ENCODE assay signal across 9 cellular contexts in genomic region chr3:187740446-187741399, GRCh38. TPM values are rescaled to one million over a fixed set of nuclear protein-coding genes. Genes with fewer than 3 reads are reported as not detected.
DNase-seq lines count a peak whose midpoint lies in the region; ATAC-seq and TF ChIP-seq lines count a peak whose summit lies in the region.
"Had no signal": no experiment of that assay in that cellular context is flagged by ENCODE, and none has a peak within 500 bp of the region (broad histone marks: within the 10 kb centered on the region; RNA-seq: fewer than 3 reads in every experiment).

No MANE protein-coding gene starts in this region.

- peak; percentile 44 for DNase-seq in DMS114 treated with DMSO at 0.1 percent for 48 hours (lab: John Stamatoyannopoulos, UW; ENCODE audit: unreplicated experiment)
- DNase-seq in Kasumi-1 (lab: John Stamatoyannopoulos, UW), result peak; percentile 41 to 50
- DNase-seq in T-helper 17 cell, result peak; percentile 52 to 62 (median 58)
- peak; percentile 78 for DNase-seq in astrocyte of the spinal cord (ENCODE audit: low read depth, low spot score)
- DNase-seq in hypothalamus (lab: John Stamatoyannopoulos, UW), result peak in 49 of 51 donors; percentile 18 to 83 (median 56)
- DNase-seq in putamen (ENCODE audit: low spot score), result peak; percentile 63

- H3K27me3 Mint-ChIP-seq in T-helper 17 cell, result no peaks in the 10 kb centered on the region

- peak overlapping the region; percentile 100 for H3K4me3 Mint-ChIP-seq in T-helper 17 cell

- H3K4me1 Mint-ChIP-seq in T-helper 17 cell, result peaks cover 55% of the 10 kb centered on the region

- H3K9me3 ChIP-seq in T-helper 17 cell (ENCODE audit: control insufficient read depth, low read length, poor library complexity, severe bottlenecking), result no peaks in the 10 kb centered on the region

- ATAC-seq in T-helper 17 cell, result no peak
- ATAC-seq in HG02642 (IDR thresholded peaks at IDR 0.05; ENCODE audit: poor library complexity, unreplicated experiment), result no peak
- no peak for ATAC-seq in GM21529 (IDR thresholded peaks at IDR 0.05; ENCODE audit: unreplicated experiment)

- TF ChIP-seq CTCF in astrocyte of the spinal cord (IDR thresholded peaks at IDR 0.05; ENCODE audit: low read depth, low read length), result peak; percentile 85

- peak overlapping the region; percentile 99 for H3K4me3 ChIP-seq in astrocyte of the spinal cord (ENCODE audit: low read depth, low read length)

- peak overlapping the region; percentile 99 for H3K27ac Mint-ChIP-seq in T-helper 17 cell

- H3K36me3 Mint-ChIP-seq in T-helper 17 cell (ENCODE audit: low read depth), result peaks cover 6% of the 10 kb centered on the region

- in situ Hi-C loops in astrocyte of the spinal cord (cut with HindIII; ENCODE audit: low sequenced_read_pairs), result loop anchor here (5.0 to 25.0 kb wide), 5 partner anchors 547 to 1397 kb away; no protein-coding TSS in a partner anchor

RNA-seq across cellular contexts. Expression of gene BCL6, which starts 4.5 kb away (rescaled TPM):
- total RNA-seq in T-helper 17 cell, result 10 to 100 TPM; 25.8 to 29.7 TPM

RNA-seq across cellular contexts. Expression of gene RTP2, which starts 38.4 kb away (rescaled TPM):
- not detected for total RNA-seq in T-helper 17 cell
- total RNA-seq: dermis microvascular lymphatic vessel endothelial cell had no signal
